In the genomic region with DNA sequence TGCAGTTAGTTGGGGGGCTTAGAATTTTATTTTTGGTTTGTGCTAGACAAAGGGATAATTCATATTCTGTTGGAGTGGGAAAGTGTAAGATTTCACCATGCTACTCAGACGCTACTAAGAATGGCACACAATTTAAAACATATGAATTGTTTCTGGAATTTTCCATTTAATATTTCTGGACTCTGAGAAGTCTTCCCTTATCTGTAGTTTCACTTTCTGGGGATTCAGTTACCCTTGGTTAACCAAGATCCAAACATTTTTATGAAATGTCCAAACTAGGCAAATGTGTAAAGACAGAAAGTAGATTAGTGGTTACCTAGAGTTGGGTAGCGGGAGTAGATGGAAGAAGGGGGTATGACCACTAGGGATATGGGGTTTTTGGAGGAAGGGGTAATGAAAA, we compare ENCODE assay signal across 11 cellular contexts.
"Had no signal": no experiment of that assay in that cellular context is flagged by ENCODE, and none has a peak within 500 bp of the region (broad histone marks: within the 10 kb centered on the region; RNA-seq: fewer than 3 reads in every experiment).

No MANE protein-coding gene starts in this region.

- H3K4me3 Mint-ChIP-seq: activated CD4-positive, alpha-beta T cell treated with anti-CD3 and anti-CD28 coated beads, Interleukin-2, amount 10 ng/mL, durations not matched to agents 24 days and 14 days; neural progenitor cell; stimulated activated effector memory CD8-positive, alpha-beta T cell treated with anti-CD3 and anti-CD28 coated beads, Interleukin-12 subunit alpha, Interleukin-12 subunit beta, amount 100 ng/mL, for 72 hours had no signal

- H3K27me3 ChIP-seq: neural progenitor cell, tibial artery, uterus had no signal

- H3K27ac ChIP-seq: skin epidermis, tibial artery, uterus had no signal

- H3K4me1 Mint-ChIP-seq: neural progenitor cell had no signal

- H3K9me3 Mint-ChIP-seq: activated CD4-positive, alpha-beta T cell treated with anti-CD3 and anti-CD28 coated beads, Interleukin-2, amount 10 ng/mL, durations not matched to agents 24 days and 14 days; stimulated activated effector memory CD8-positive, alpha-beta T cell treated with anti-CD3 and anti-CD28 coated beads, Interleukin-12 subunit alpha, Interleukin-12 subunit beta, amount 100 ng/mL, for 72 hours had no signal

- H3K4me3 ChIP-seq: neural progenitor cell, skin epidermis, tibial artery, uterus had no signal

- ATAC-seq: stimulated activated effector memory CD8-positive, alpha-beta T cell treated with anti-CD3 and anti-CD28 coated beads, Interleukin-12 subunit alpha, Interleukin-12 subunit beta, amount 100 ng/mL, for 72 hours had no signal

- H3K36me3 ChIP-seq: neural progenitor cell, tibial artery, uterus had no signal

- DNase-seq: activated CD4-positive, alpha-beta T cell treated with anti-CD3 and anti-CD28 coated beads, Interleukin-2, amount 10 ng/mL, durations not matched to agents 24 days and 14 days; activated naive CD4-positive, alpha-beta T cell treated with anti-CD3 and anti-CD28 coated beads, Interleukin-2, amount 50 U/mL, for 16 hours; amygdala; effector CD4-positive, alpha-beta T cell; retina; T1000; tibial artery; uterus had no signal

- H3K9me3 ChIP-seq: tibial artery, uterus had no signal

- H3K27ac Mint-ChIP-seq: activated CD4-positive, alpha-beta T cell treated with anti-CD3 and anti-CD28 coated beads, Interleukin-2, amount 10 ng/mL, durations not matched to agents 24 days and 14 days; neural progenitor cell; stimulated activated effector memory CD8-positive, alpha-beta T cell treated with anti-CD3 and anti-CD28 coated beads, Interleukin-12 subunit alpha, Interleukin-12 subunit beta, amount 100 ng/mL, for 72 hours had no signal

- H3K27me3 Mint-ChIP-seq: activated CD4-positive, alpha-beta T cell treated with anti-CD3 and anti-CD28 coated beads, Interleukin-2, amount 10 ng/mL, durations not matched to agents 24 days and 14 days had no signal
